In the genomic region with DNA sequence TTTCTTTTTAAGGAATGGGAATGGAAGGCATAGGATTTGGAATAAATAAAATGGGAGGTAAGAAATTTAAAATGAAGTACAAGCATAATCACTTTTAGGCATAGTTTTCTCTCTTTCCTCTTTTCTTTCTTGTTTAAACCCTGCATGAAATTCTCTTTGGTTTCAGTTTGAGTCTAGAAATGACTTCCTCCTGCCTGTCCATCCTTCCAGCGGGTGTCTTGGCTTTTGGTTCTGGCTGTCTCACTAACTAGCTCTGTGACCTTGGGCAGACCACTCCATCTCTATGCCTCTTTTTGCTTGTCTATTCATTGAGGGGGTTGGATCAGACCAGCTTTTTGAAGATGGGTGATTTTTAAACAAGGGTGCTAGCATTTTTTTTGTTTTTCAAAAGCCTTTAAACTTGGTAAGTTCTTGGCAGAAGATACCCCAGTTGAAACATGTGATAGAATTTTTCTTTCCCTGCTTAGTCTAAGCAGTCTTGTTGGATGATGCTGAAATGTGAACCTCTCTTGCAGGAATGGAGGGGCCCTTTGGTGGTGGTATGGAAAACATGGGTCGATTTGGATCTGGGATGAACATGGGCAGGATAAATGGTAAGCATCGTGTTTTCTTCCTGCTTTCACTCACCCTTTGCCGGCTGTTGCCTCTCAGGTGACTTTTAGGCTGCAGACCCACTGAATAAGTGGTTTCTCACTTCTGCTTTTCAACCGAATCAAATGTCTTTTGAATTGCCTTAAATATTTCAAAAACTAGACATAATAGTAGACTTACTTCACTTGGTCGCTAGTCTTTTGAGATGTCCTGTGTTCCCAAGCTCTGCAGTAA, we compare ENCODE assay signal across 12 cellular contexts. TPM values are rescaled to one million over a fixed set of nuclear protein-coding genes. Genes with fewer than 3 reads are reported as not detected.
A peak's percentile ranks its signal among the peaks of the same experiment; 100 is the strongest.
DNase-seq lines count a peak whose midpoint lies in the region; ATAC-seq, FAIRE-seq and TF ChIP-seq lines count a peak whose summit lies in the region.
"Had no signal": no experiment of that assay in that cellular context is flagged by ENCODE, and none has a peak within 500 bp of the region (broad histone marks: within the 10 kb centered on the region; RNA-seq: fewer than 3 reads in every experiment).

No MANE protein-coding gene starts in this region.

- H3K27ac ChIP-seq in GM23338 (ENCODE audit: low read depth) (peak overlapping the region; percentile 59), OCI-LY3 (ENCODE audit: low read length) (peak overlapping the region; percentile 95)
- H3K27ac ChIP-seq: colonic mucosa, KMS-11, suprapubic skin had no signal

- FAIRE-seq in RCC 7860 (lab: Jason Lieb, UNC) = no peak
- FAIRE-seq: H1 had no signal

- peaks cover 100% of the 10 kb centered on the region for H3K79me2 ChIP-seq in GM23338 (replicated peaks; ENCODE audit: insufficient read depth)
- H3K79me2 ChIP-seq in OCI-LY3 (ENCODE audit: low read length) = peaks cover 86% of the 10 kb centered on the region

- H3K4me1 ChIP-seq in GM23338 (ENCODE audit: insufficient read depth) (no peaks in the 10 kb centered on the region), OCI-LY3 (ENCODE audit: low read length) (peaks cover 65% of the 10 kb centered on the region)
- H3K4me1 ChIP-seq: colonic mucosa had no signal

- no peaks in the 10 kb centered on the region for H3K9me2 ChIP-seq in GM23338 (ENCODE audit: insufficient read depth)

- H3F3A ChIP-seq in GM23338 (replicated peaks; ENCODE audit: low read depth) = peaks cover 74% of the 10 kb centered on the region

- peaks cover 5% of the 10 kb centered on the region; the same call in 2 of the 3 replicates for H3K4me1 Mint-ChIP-seq in GM23338
- peaks cover 31 to 39% of the 10 kb centered on the region in 2 donors for H3K4me1 Mint-ChIP-seq in natural killer cell treated with Interleukin-12 subunit alpha and Interleukin-12 subunit beta and Interleukin-15 and Interleukin-18, amount 100 ng/mL, for 72 hours (ENCODE audit: low read depth in 2 of 2)

- H4K20me1 ChIP-seq in GM23338 (replicated peaks; ENCODE audit: insufficient read depth) = peaks cover 87% of the 10 kb centered on the region
- peaks cover 40% of the 10 kb centered on the region for H4K20me1 ChIP-seq in OCI-LY3 (ENCODE audit: insufficient read depth, low read length)

- peaks cover 15% of the 10 kb centered on the region for H3K27me3 Mint-ChIP-seq in GM23338 (ENCODE audit: insufficient read depth, low read depth, poor library complexity)
- no peaks in the 10 kb centered on the region for H3K27me3 Mint-ChIP-seq in natural killer cell treated with Interleukin-12 subunit alpha and Interleukin-12 subunit beta and Interleukin-15 and Interleukin-18, amount 100 ng/mL, for 72 hours

- no peak overlapping the region for H3K4me2 ChIP-seq in GM23338
- H3K4me2 ChIP-seq in OCI-LY3 (ENCODE audit: low read length) = peak overlapping the region; percentile 72
- H3K4me2 ChIP-seq: KMS-11 had no signal

- no peak for DNase-seq in GM23338 (ENCODE audit: low spot score)
- no peak for DNase-seq in natural killer cell treated with Interleukin-12 subunit alpha and Interleukin-12 subunit beta and Interleukin-15 and Interleukin-18, amount 100 ng/mL, for 72 hours (ENCODE audit: low spot score)
- no peak for DNase-seq in RCC 7860 (ENCODE audit: low spot score)
- DNase-seq: colonic mucosa, heart right ventricle had no signal

- TF ChIP-seq CTCF in GM23338 (conservative IDR thresholded peaks at IDR 0.05; ENCODE audit: low read depth in 2 of 2) = no peak
- TF ChIP-seq CTCF in OCI-LY3 (IDR thresholded peaks at IDR 0.05; ENCODE audit: low read depth, low read length) = no peak; the same call in 1 of the 2 replicates

- H3K9ac ChIP-seq in OCI-LY3 (ENCODE audit: low read length) = peak overlapping the region; percentile 68
- H3K9ac ChIP-seq: KMS-11 had no signal

- no peak overlapping the region for H3K4me3 Mint-ChIP-seq in GM23338
- H3K4me3 Mint-ChIP-seq in natural killer cell treated with Interleukin-12 subunit alpha and Interleukin-12 subunit beta and Interleukin-15 and Interleukin-18, amount 100 ng/mL, for 72 hours = no peak overlapping the region

- no peaks in the 10 kb centered on the region; the same call in 2 of the 3 replicates for H3K9me3 Mint-ChIP-seq in GM23338
- H3K9me3 Mint-ChIP-seq in natural killer cell treated with Interleukin-12 subunit alpha and Interleukin-12 subunit beta and Interleukin-15 and Interleukin-18, amount 100 ng/mL, for 72 hours = no peaks in the 10 kb centered on the region

- ATAC-seq in GM18517 (IDR thresholded peaks at IDR 0.05; ENCODE audit: unreplicated experiment) (peak; percentile 56), GM23338 (no peak), HG03108 (IDR thresholded peaks at IDR 0.05; ENCODE audit: unreplicated experiment) (no peak), HG03457 (IDR thresholded peaks at IDR 0.05; ENCODE audit: unreplicated experiment) (no peak)
- peak in 1 of 2 donors; percentile 48 for ATAC-seq in natural killer cell treated with Interleukin-12 subunit alpha and Interleukin-12 subunit beta and Interleukin-15 and Interleukin-18, amount 100 ng/mL, for 72 hours
- ATAC-seq: heart right ventricle had no signal

- H3K4me3 ChIP-seq in GM23338 = no peak overlapping the region
- H3K4me3 ChIP-seq in OCI-LY3 (ENCODE audit: low read length) = peak overlapping the region; percentile 55
- H3K4me3 ChIP-seq: colonic mucosa, heart right ventricle, suprapubic skin had no signal

- no peaks in the 10 kb centered on the region for H3K27me3 ChIP-seq in GM23338 (ENCODE audit: insufficient read depth)
- H3K27me3 ChIP-seq in OCI-LY3 (ENCODE audit: low read depth, low read length) = no peaks in the 10 kb centered on the region
- H3K27me3 ChIP-seq: colonic mucosa, heart right ventricle, suprapubic skin had no signal

- H3K36me3 ChIP-seq in GM23338 (ENCODE audit: insufficient read depth) = peaks cover 90% of the 10 kb centered on the region
- peaks cover 67% of the 10 kb centered on the region for H3K36me3 ChIP-seq in OCI-LY3 (replicated peaks; ENCODE audit: low read depth, low read length)

- H3K9me3 ChIP-seq in OCI-LY3 (ENCODE audit: insufficient read depth, low read length) = no peaks in the 10 kb centered on the region
- H3K9me3 ChIP-seq: colonic mucosa, heart right ventricle, suprapubic skin had no signal

- no peak overlapping the region for H2AFZ ChIP-seq in GM23338
- H2AFZ ChIP-seq in OCI-LY3 (ENCODE audit: low read depth, low read length) = no peak overlapping the region

- H3K36me3 Mint-ChIP-seq in GM23338 (ENCODE audit: low read depth) = peaks cover 98% of the 10 kb centered on the region
- H3K36me3 Mint-ChIP-seq in natural killer cell treated with Interleukin-12 subunit alpha and Interleukin-12 subunit beta and Interleukin-15 and Interleukin-18, amount 100 ng/mL, for 72 hours = peaks cover 18% of the 10 kb centered on the region

- H3K27ac Mint-ChIP-seq in GM23338 = no peak overlapping the region
- peak overlapping the region; percentile 29 to 63 for H3K27ac Mint-ChIP-seq in natural killer cell treated with Interleukin-12 subunit alpha and Interleukin-12 subunit beta and Interleukin-15 and Interleukin-18, amount 100 ng/mL, for 72 hours

TF ChIP-seq in GM23338, 12 proteins besides CTCF, POLR2A, EP300 and RAD21 (continues in another document):
- TF ChIP-seq ZNF331 (CRISPR knock-in tag; IDR thresholded peaks at IDR 0.05; ENCODE audit: low read depth) = no peak
- TF ChIP-seq ZNF114 (CRISPR knock-in tag; IDR thresholded peaks at IDR 0.05) = no peak
- no peak for TF ChIP-seq EZH2phosphoT487 (IDR thresholded peaks at IDR 0.05; ENCODE audit: unreplicated experiment)
- TF ChIP-seq, protein P1, sequence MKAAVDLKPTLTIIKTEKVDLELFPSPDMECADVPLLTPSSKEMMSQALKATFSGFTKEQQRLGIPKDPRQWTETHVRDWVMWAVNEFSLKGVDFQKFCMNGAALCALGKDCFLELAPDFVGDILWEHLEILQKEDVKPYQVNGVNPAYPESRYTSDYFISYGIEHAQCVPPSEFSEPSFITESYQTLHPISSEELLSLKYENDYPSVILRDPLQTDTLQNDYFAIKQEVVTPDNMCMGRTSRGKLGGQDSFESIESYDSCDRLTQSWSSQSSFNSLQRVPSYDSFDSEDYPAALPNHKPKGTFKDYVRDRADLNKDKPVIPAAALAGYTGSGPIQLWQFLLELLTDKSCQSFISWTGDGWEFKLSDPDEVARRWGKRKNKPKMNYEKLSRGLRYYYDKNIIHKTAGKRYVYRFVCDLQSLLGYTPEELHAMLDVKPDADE (IDR thresholded peaks at IDR 0.05) = no peak
- TF ChIP-seq STAT1 (IDR thresholded peaks at IDR 0.05; ENCODE audit: unreplicated experiment) = no peak
- no peak for TF ChIP-seq CREB1 (CRISPR knock-in tag; IDR thresholded peaks at IDR 0.05; ENCODE audit: low read depth)

RNA-seq across cellular contexts. Expression of a gene that starts 28.6 kb away (rescaled TPM):
- total RNA-seq in GM23338 (2014; rRNA removed; shearing (Covaris generic)) = 0.07 and 0.31 TPM in 2 replicates
- polyA plus RNA-seq in GM23338 (2016; fragmentation: Nextera tagmentation; extraction: Ambion mirVana) = 0.54 TPM in 1 of 2 replicates, not detected in the other
- total RNA-seq in natural killer cell treated with Interleukin-12 subunit alpha and Interleukin-12 subunit beta and Interleukin-15 and Interleukin-18, amount 100 ng/mL, for 72 hours = 1 to 10 TPM; 1.5 to 2.0 TPM

RNA-seq across cellular contexts. Expression of a gene that starts 29.1 kb away (rescaled TPM):
- 359 and 389 TPM in 2 replicates for total RNA-seq in GM23338 (2014; rRNA removed; shearing (Covaris generic))
- polyA plus RNA-seq in GM23338 (2016; fragmentation: Nextera tagmentation; extraction: Ambion mirVana) = 276 and 291 TPM in 2 replicates
- 100 to 1,000 TPM; 259 to 373 TPM for total RNA-seq in natural killer cell treated with Interleukin-12 subunit alpha and Interleukin-12 subunit beta and Interleukin-15 and Interleukin-18, amount 100 ng/mL, for 72 hours

RNA-seq across cellular contexts. Expression of a gene that starts 40.1 kb away (rescaled TPM):
- 29.2 and 45.0 TPM in 2 replicates for total RNA-seq in GM23338 (2014; rRNA removed; shearing (Covaris generic))
- polyA plus RNA-seq in GM23338 (2016; fragmentation: Nextera tagmentation; extraction: Ambion mirVana) = 27.4 and 31.6 TPM in 2 replicates
- 10 to 100 TPM; 15.5 to 16.8 TPM for total RNA-seq in natural killer cell treated with Interleukin-12 subunit alpha and Interleukin-12 subunit beta and Interleukin-15 and Interleukin-18, amount 100 ng/mL, for 72 hours
